Comparison of ENCODE assay signal across 8 cellular contexts in the genomic region with DNA sequence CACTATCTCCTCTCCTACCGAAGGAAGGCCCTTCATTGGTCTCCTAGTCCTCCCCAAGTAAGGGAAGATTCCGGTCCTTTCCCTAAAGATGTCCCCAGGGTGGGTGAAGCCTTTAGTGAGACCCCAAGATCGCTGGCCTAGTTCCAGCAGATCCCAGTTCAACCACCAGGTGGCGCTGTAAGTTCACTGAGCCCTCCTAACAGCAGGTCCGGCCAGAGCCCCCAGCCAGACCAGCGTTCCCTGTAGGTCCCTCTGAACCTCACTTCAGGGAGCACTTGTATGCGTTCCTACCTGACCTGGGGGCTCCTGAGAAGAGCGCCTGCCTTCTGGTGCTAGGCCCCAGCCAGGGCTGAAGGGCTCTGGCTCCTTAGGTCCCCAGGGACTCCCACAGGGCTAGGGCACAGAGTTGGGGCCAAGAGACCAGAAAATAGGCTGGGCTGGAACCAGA. TPM values are rescaled to one million over a fixed set of nuclear protein-coding genes. Genes with fewer than 3 reads are reported as not detected.
DNase-seq lines count a peak whose midpoint lies in the region; ATAC-seq, FAIRE-seq and TF ChIP-seq lines count a peak whose summit lies in the region.

No MANE protein-coding gene starts in this region.

- TF ChIP-seq CTCF in Panc1 (IDR thresholded peaks at IDR 0.05), result peak; percentile 99
- TF ChIP-seq CTCF in pancreas (IDR thresholded peaks at IDR 0.05), result peak; percentile 91 to 96 (median 95)
- TF ChIP-seq CTCF in type B pancreatic cell (conservative IDR thresholded peaks at IDR 0.05), result peak; percentile 98

- no peaks in the 10 kb centered on the region for H3K27me3 ChIP-seq in Panc1 (ENCODE audit: control insufficient read depth, insufficient read depth, low read length)
- no peaks in the 10 kb centered on the region for H3K27me3 ChIP-seq in pancreas

- CTCF ChIA-PET in Panc1 (lab: Charles Lee), result no interaction called here

- H3K9me3 Mint-ChIP-seq in type B pancreatic cell, result no peaks in the 10 kb centered on the region

- H3K9me3 ChIP-seq in Panc1 (ENCODE audit: control insufficient read depth, insufficient read depth, low read depth, low read length) (no peaks in the 10 kb centered on the region), pancreas (no peaks in the 10 kb centered on the region)

- DNase-seq in NCI-H524 (lab: John Stamatoyannopoulos, UW), result peak; percentile 74 to 83
- DNase-seq in NCI-H524 treated with DMSO at 0.1 percent for 48 hours (lab: John Stamatoyannopoulos, UW), result no peak
- peak; percentile 32 for DNase-seq in HPDE6-E6E7 (ENCODE audit: extremely low spot score)
- DNase-seq in Panc1 (ENCODE audit: low read depth, low spot score), result peak; percentile 55
- DNase-seq in activated T-helper 1 cell treated with anti-CD3 and anti-CD28 coated beads, Interleukin-2, amount 50 U/mL, for 16 hours (ENCODE audit: low read depth in 1 of 2, low spot score in 1 of 2), result peak; percentile 49 to 58
- DNase-seq in foreskin melanocyte, result peak; percentile 43
- DNase-seq in pancreas, result peak; percentile 49 to 88 (median 77)
- peak; percentile 87 for DNase-seq in type B pancreatic cell (ENCODE audit: extremely low spot score, unreplicated experiment)

- POLR2A ChIA-PET in Panc1 (lab: Charles Lee), result no interaction called here

- peaks cover 7% of the 10 kb centered on the region for H3K27me3 Mint-ChIP-seq in type B pancreatic cell

- no peak overlapping the region for H3K4me3 ChIP-seq in Panc1 (ENCODE audit: low read depth in 2 of 2, low read length in 2 of 2)
- no peak overlapping the region for H3K4me3 ChIP-seq in pancreas

- in situ Hi-C loops in Panc1 (cut with HindIII; ENCODE audit: low pct_unique_long_range_greater_than_20kb, low sequenced_read_pairs), result no loop called here

- H3K36me3 ChIP-seq in Panc1 (ENCODE audit: control insufficient read depth, insufficient read depth, low read length), result no peaks in the 10 kb centered on the region
- H3K36me3 ChIP-seq in pancreas, result no peaks in the 10 kb centered on the region

- ATAC-seq in Panc1, result peak; percentile 81
- peak; percentile 25 to 71 (median 68) for ATAC-seq in pancreas

- H3K27ac Mint-ChIP-seq in type B pancreatic cell, result no peak overlapping the region

- intact Hi-C loops in Panc1 (cut with micrococcal nuclease; ENCODE audit: unreplicated experiment) (loop anchor here (1.0 to 10.0 kb wide), 3 partner anchors 38 to 341 kb away; partner anchors contain the start of gene LMO1), pancreas (cut with DNase I) (loop anchor here in 2 of 3 donors (5.0 to 10.0 kb wide), 3 partner anchors 87 to 339 kb away; no protein-coding TSS in a partner anchor)

- no peak overlapping the region for H3K4me3 Mint-ChIP-seq in type B pancreatic cell

- FAIRE-seq in pancreas (lab: Jason Lieb, UNC), result no peak

- no peaks in the 10 kb centered on the region for H3K4me1 ChIP-seq in Panc1 (ENCODE audit: control insufficient read depth, insufficient read depth, low read length)
- no peaks in the 10 kb centered on the region for H3K4me1 ChIP-seq in pancreas

- H3K4me1 Mint-ChIP-seq in type B pancreatic cell (ENCODE audit: unreplicated experiment), result peaks cover 12% of the 10 kb centered on the region

- WGBS in pancreas, 2 donors, result 3 to 6% methylated on average over 8 of the region's 8 CpGs

- BruUV-seq in Panc1 (replicated peaks; lab: Mats Ljungman, UMichigan), result no TSS peak

- H3K27ac ChIP-seq in Panc1 (ENCODE audit: low read length) (no peak overlapping the region), pancreas (no peak overlapping the region)

- H3K36me3 Mint-ChIP-seq in type B pancreatic cell, result no peaks in the 10 kb centered on the region

RNA-seq across cellular contexts. Expression of gene LMO1, which starts 38.1 kb away (rescaled TPM):
- total RNA-seq in Panc1 (2021; ENCODE audit: unreplicated experiment) (not detected), pancreas (1 to 10 TPM in 1 of 6 donors, under 1 TPM in 5; 0.14 to 1.0 (median 0.56) TPM), type B pancreatic cell (ENCODE audit: low replicate concordance) (2.1 and 2.7 TPM in 2 replicates)
- polyA plus RNA-seq in Panc1 (2012; ENCODE audit: insufficient read length), result not detected
- polyA plus RNA-seq in pancreas, result 1 to 10 TPM; 1.3 to 6.8 TPM

RNA-seq across cellular contexts. Expression of gene RIC3, which starts 56.8 kb away (rescaled TPM):
- total RNA-seq in Panc1 (2021; ENCODE audit: unreplicated experiment) (4.2 TPM), pancreas (10 to 100 TPM; 11.3 to 20.5 (median 15.6) TPM), type B pancreatic cell (ENCODE audit: low replicate concordance) (7.0 and 12.0 TPM in 2 replicates)
- 0.55 TPM for polyA plus RNA-seq in Panc1 (2012; ENCODE audit: insufficient read length)
- polyA plus RNA-seq in pancreas, result 10 to 100 TPM; 22.4 to 49.9 TPM
